Comparison of ENCODE assay signal across 17 cellular contexts in genomic region chr14:91159906-91160305, GRCh38. TPM values are rescaled to one million over a fixed set of nuclear protein-coding genes. Genes with fewer than 3 reads are reported as not detected.
A peak's percentile ranks its signal among the peaks of the same experiment; 100 is the strongest.
DNase-seq lines count a peak whose midpoint lies in the region; ATAC-seq, FAIRE-seq and TF ChIP-seq lines count a peak whose summit lies in the region.
"Had no signal": no experiment of that assay in that cellular context is flagged by ENCODE, and none has a peak within 500 bp of the region (broad histone marks: within the 10 kb centered on the region; RNA-seq: fewer than 3 reads in every experiment).

No MANE protein-coding gene starts in this region.

- H3K27me3 ChIP-seq in left ventricle myocardium inferior (ENCODE audit: low read depth) (no peaks in the 10 kb centered on the region), trophoblast cell (ENCODE audit: insufficient read depth, low read length) (no peaks in the 10 kb centered on the region), upper lobe of right lung (no peaks in the 10 kb centered on the region), SJCRH30 (no peaks in the 10 kb centered on the region)

- no peak overlapping the region for H3K4me3 Mint-ChIP-seq in central memory CD8-positive, alpha-beta T cell

- no peak overlapping the region for H3K4me2 ChIP-seq in trophoblast cell (ENCODE audit: low read length)

- FAIRE-seq in H54 (lab: Jason Lieb, UNC) = no peak
- FAIRE-seq: GM18507 had no signal

- no peak for DNase-seq in left ventricle myocardium inferior
- DNase-seq in left cardiac atrium = no peak
- no peak for DNase-seq in central memory CD8-positive, alpha-beta T cell (ENCODE audit: low spot score in 2 of 2)
- peak; percentile 52 to 77 for DNase-seq in trophoblast cell
- no peak for DNase-seq in upper lobe of right lung
- no peak for DNase-seq in H54 (ENCODE audit: insufficient read length, low spot score)
- DNase-seq in SJCRH30 = no peak
- DNase-seq: C1 segment of cervical spinal cord, COR-L47, HCEC 1CT, IMR-90, Kasumi-1, NCI-H187 treated with DMSO at 0.1 percent for 48 hours, NCI-H2171, NCI-H774 had no signal

- no peak overlapping the region for H4K8ac ChIP-seq in trophoblast cell (ENCODE audit: low read depth, low read length)

- H3K79me1 ChIP-seq in trophoblast cell (ENCODE audit: low read length) = peaks cover 11% of the 10 kb centered on the region

- peaks cover 7% of the 10 kb centered on the region for H3K4me1 Mint-ChIP-seq in central memory CD8-positive, alpha-beta T cell

- H2BK5ac ChIP-seq in trophoblast cell (ENCODE audit: low read depth, low read length, poor library complexity) = no peak overlapping the region

- ATAC-seq in left cardiac atrium (no peak), upper lobe of right lung (no peak), SK-N-SH treated with all-trans-retinoic acid at 6 μM for 48 hours (no peak)
- no peak for ATAC-seq in central memory CD8-positive, alpha-beta T cell (replicated peaks; ENCODE audit: extremely low read depth, poor library complexity, severe bottlenecking)

- H3K36me3 ChIP-seq in left ventricle myocardium inferior (peaks cover 72% of the 10 kb centered on the region), trophoblast cell (ENCODE audit: control insufficient read depth in 1 of 2, insufficient read depth in 2 of 2, low read length in 2 of 2) (peaks cover 3 to 7% of the 10 kb centered on the region in 2 experiments), upper lobe of right lung (peaks cover 72% of the 10 kb centered on the region), SJCRH30 (peaks cover 26% of the 10 kb centered on the region; the same call in 1 of the 2 replicates)

- peak overlapping the region; percentile 2 for H2BK12ac ChIP-seq in trophoblast cell (ENCODE audit: low read length)

- intact Hi-C loops in left ventricle myocardium inferior (cut with micrococcal nuclease) (no loop called here), left cardiac atrium (cut with DNase I) (no loop called here), upper lobe of right lung (cut with DNase I) (no loop called here)

- H3K23ac ChIP-seq in trophoblast cell (ENCODE audit: low read length) = no peak overlapping the region

- no peak overlapping the region for H3K14ac ChIP-seq in trophoblast cell (ENCODE audit: low read length)

- H3K9ac ChIP-seq in trophoblast cell (ENCODE audit: low read length) = no peak overlapping the region

- H4K12ac ChIP-seq in trophoblast cell (ENCODE audit: low read depth, low read length) = no peak overlapping the region

- no CpG with 5 or more reads among the region's 6 CpGs for WGBS in trophoblast cell (ENCODE audit: extremely low coverage, insufficient coverage, insufficient read length)

- peak overlapping the region; percentile 12 for H3K4ac ChIP-seq in trophoblast cell (ENCODE audit: low read depth, low read length)

- peaks cover 2% of the 10 kb centered on the region for H3K79me2 ChIP-seq in trophoblast cell (ENCODE audit: control insufficient read depth, insufficient read depth, low read length, poor library complexity)

- H3K9me3 ChIP-seq in left ventricle myocardium inferior (replicated peaks) = no peaks in the 10 kb centered on the region
- no peaks in the 10 kb centered on the region for H3K9me3 ChIP-seq in trophoblast cell (ENCODE audit: insufficient read depth, low read depth, low read length)
- no peaks in the 10 kb centered on the region for H3K9me3 ChIP-seq in upper lobe of right lung
- no peaks in the 10 kb centered on the region for H3K9me3 ChIP-seq in SJCRH30 (replicated peaks)

- H3K4me3 ChIP-seq in left ventricle myocardium inferior (no peak overlapping the region), trophoblast cell (ENCODE audit: low read depth, low read length) (no peak overlapping the region), upper lobe of right lung (no peak overlapping the region), SJCRH30 (no peak overlapping the region)

- no peak for TF ChIP-seq POLR2A in H54 (IDR thresholded peaks at IDR 0.05; ENCODE audit: low read depth, low read length)

- peak overlapping the region; percentile 47 for H2BK120ac ChIP-seq in trophoblast cell (ENCODE audit: insufficient read depth, low read length, poor library complexity)

- H4K91ac ChIP-seq in trophoblast cell (ENCODE audit: low read depth, low read length) = peak overlapping the region; percentile 10

- no peak overlapping the region for H3K18ac ChIP-seq in trophoblast cell (ENCODE audit: low read length)

- H3K9me3 Mint-ChIP-seq in central memory CD8-positive, alpha-beta T cell = no peaks in the 10 kb centered on the region

- no peak overlapping the region for H2AK5ac ChIP-seq in trophoblast cell (ENCODE audit: low read length)

- TF ChIP-seq CTCF in left ventricle myocardium inferior (IDR thresholded peaks at IDR 0.05; ENCODE audit: borderline replicate concordance) (no peak), upper lobe of right lung (IDR thresholded peaks at IDR 0.05) (no peak)

- H3K27ac Mint-ChIP-seq in central memory CD8-positive, alpha-beta T cell (ENCODE audit: low read depth) = peak overlapping the region; percentile 41

- H3K4me1 ChIP-seq in left ventricle myocardium inferior = peaks cover 79% of the 10 kb centered on the region
- H3K4me1 ChIP-seq in trophoblast cell (ENCODE audit: control insufficient read depth in 1 of 2, insufficient read depth in 2 of 2, low read length in 2 of 2) = peaks cover 8% of the 10 kb centered on the region in 2 experiments
- peaks cover 7% of the 10 kb centered on the region for H3K4me1 ChIP-seq in upper lobe of right lung
- peaks cover 12% of the 10 kb centered on the region for H3K4me1 ChIP-seq in SJCRH30

- peaks cover 49% of the 10 kb centered on the region for H3K36me3 Mint-ChIP-seq in central memory CD8-positive, alpha-beta T cell (ENCODE audit: insufficient read depth)

- peak overlapping the region; percentile 91 for H3K27ac ChIP-seq in left ventricle myocardium inferior (replicated peaks)
- H3K27ac ChIP-seq in trophoblast cell (ENCODE audit: low read depth, low read length) = no peak overlapping the region
- peak overlapping the region; percentile 76 for H3K27ac ChIP-seq in upper lobe of right lung
- no peak overlapping the region for H3K27ac ChIP-seq in SJCRH30

- no peak overlapping the region for H2AFZ ChIP-seq in trophoblast cell (ENCODE audit: insufficient read depth, low read length, poor library complexity)

- H3K27me3 Mint-ChIP-seq in central memory CD8-positive, alpha-beta T cell = no peaks in the 10 kb centered on the region

TF ChIP-seq in SK-N-SH treated with all-trans-retinoic acid at 6 μM for 48 hours, 23 proteins besides CTCF, POLR2A, EP300 and RAD21 (continues in another document):
- TF ChIP-seq TCF4 (CRISPR knock-in tag; IDR thresholded peaks at IDR 0.05; ENCODE audit: borderline replicate concordance) (no peak), RARB (CRISPR knock-in tag; IDR thresholded peaks at IDR 0.05) (no peak), ZFP30 (CRISPR knock-in tag; IDR thresholded peaks at IDR 0.05) (no peak), ZNF70 (CRISPR knock-in tag; IDR thresholded peaks at IDR 0.05) (no peak), ZFP3 (CRISPR knock-in tag; IDR thresholded peaks at IDR 0.05) (no peak), ZNF8 (CRISPR knock-in tag; IDR thresholded peaks at IDR 0.05) (no peak), POU6F1 (CRISPR knock-in tag; IDR thresholded peaks at IDR 0.05; ENCODE audit: borderline replicate concordance, low read depth) (no peak), OSR1 (CRISPR knock-in tag; IDR thresholded peaks at IDR 0.05) (no peak), CSRNP3 (CRISPR knock-in tag; IDR thresholded peaks at IDR 0.05) (no peak), TOX (CRISPR knock-in tag; IDR thresholded peaks at IDR 0.05; ENCODE audit: borderline replicate concordance) (no peak), GLIS3 (CRISPR knock-in tag; IDR thresholded peaks at IDR 0.05) (no peak), ZC3H10 (CRISPR knock-in tag; IDR thresholded peaks at IDR 0.05) (no peak)

RNA-seq across cellular contexts. Expression of gene DGLUCY, which starts 46.0 kb away (rescaled TPM):
- 220 TPM for total RNA-seq in left ventricle myocardium inferior
- total RNA-seq in left cardiac atrium = 100 to 1,000 TPM; 110 to 129 TPM
- polyA plus RNA-seq in trophoblast cell (2013) = 8.8 and 10.1 TPM in 2 replicates
- 77.6 TPM for total RNA-seq in upper lobe of right lung
- 26.4 and 28.1 TPM in 2 replicates for total RNA-seq in SJCRH30 (2014; rRNA removed; shearing (Covaris generic))

Comparison
In these comparisons a context has a peak if more than half of its experiments do, and no peak if none do; other contexts are left out.
1. DNase-seq: peak in trophoblast cell (2 of 2); none in left ventricle myocardium inferior (single experiment), left cardiac atrium (single experiment), central memory CD8-positive, alpha-beta T cell (0 of 2), upper lobe of right lung (single experiment), H54 (single experiment) and SJCRH30 (0 of 2).
2. H3K27ac ChIP-seq: peak in left ventricle myocardium inferior (single experiment) and upper lobe of right lung (single experiment); none in trophoblast cell (single experiment) and SJCRH30 (single experiment).